Comparison of ENCODE assay signal across 18 cellular contexts in genomic region chr4:158858410-158859189, GRCh38.
DNase-seq lines count a peak whose midpoint lies in the region; ATAC-seq, FAIRE-seq and TF ChIP-seq lines count a peak whose summit lies in the region.
"Had no signal": no experiment of that assay in that cellular context is flagged by ENCODE, and none has a peak within 500 bp of the region (broad histone marks: within the 10 kb centered on the region; RNA-seq: fewer than 3 reads in every experiment).

No MANE protein-coding gene starts in this region.

- TF ChIP-seq RAD21 in IMR-90 (IDR thresholded peaks at IDR 0.05; ENCODE audit: low read length) = no peak
- TF ChIP-seq RAD21 in K562 (CRISPR knock-in tag; conservative IDR thresholded peaks at IDR 0.05 in 1 of 2, IDR thresholded peaks at IDR 0.05 in 1 of 2) = no peak

- TF ChIP-seq EP300 in K562 (IDR thresholded peaks at IDR 0.05; ENCODE audit: low read length) = no peak

- POLR2A ChIA-PET in IMR-90 (lab: Charles Lee; ENCODE audit: unreplicated experiment) = no interaction called here
- POLR2A ChIA-PET in K562 (lab: Yijun Ruan, JAX) = interaction anchor here (0.8 to 1.5 kb wide), 2 partner anchors 9 to 344 kb away, joined by 3 to 4 read pairs; no protein-coding TSS in a partner anchor

- no peak overlapping the region for H2BK12ac ChIP-seq in mesenchymal stem cell (ENCODE audit: low read length in 2 of 2)

- no peak overlapping the region for H3K14ac ChIP-seq in IMR-90 (replicated peaks; ENCODE audit: low read depth, low read length)
- no peak overlapping the region for H3K14ac ChIP-seq in mesenchymal stem cell (ENCODE audit: low read length in 2 of 2)

- DNase-seq in AG10803 (ENCODE audit: low read depth) (peak; percentile 50), IMR-90 (peak; percentile 71), K562 (ENCODE audit: extremely low read depth in 1 of 4, low spot score in 3 of 4) (no peak), mesenchymal stem cell (peak; percentile 57), epidermal melanocyte (ENCODE audit: insufficient read length, low spot score) (no peak), NCI-H2171 (lab: John Stamatoyannopoulos, UW) (no peak), GDM1 (lab: John Stamatoyannopoulos, UW) (no peak)
- DNase-seq: activated CD4-positive, CD25-positive, alpha-beta regulatory T cell; activated CD8-positive, alpha-beta memory T cell treated with anti-CD3 and anti-CD28 coated beads, Interleukin-2, amount 10 ng/mL, durations not matched to agents 7 days and 5 days; activated naive CD4-positive, alpha-beta T cell treated with Interleukin-2 at 50 U/mL for 16 hours; DND-41; effector CD8-positive, alpha-beta T cell; gastrocnemius medialis; NCI-H187 treated with DMSO at 0.1 percent for 48 hours; NCI-H748 treated with DMSO at 0.1 percent for 48 hours; retina had no signal

- H3K27ac ChIP-seq in IMR-90 (ENCODE audit: insufficient read depth, low read length) (no peak overlapping the region), K562 (ENCODE audit: extremely low read depth, low read depth, low read length) (no peak overlapping the region), mesenchymal stem cell (ENCODE audit: low read length, poor library complexity, severe bottlenecking) (no peak overlapping the region)
- H3K27ac ChIP-seq: BLaER1, gastrocnemius medialis had no signal

- H4K20me1 ChIP-seq in IMR-90 (ENCODE audit: insufficient read depth, low read length) (no peaks in the 10 kb centered on the region), K562 (replicated peaks; ENCODE audit: control insufficient read depth, insufficient read depth, low read length) (no peaks in the 10 kb centered on the region)
- H4K20me1 ChIP-seq: BLaER1 had no signal

- H3K9ac ChIP-seq in IMR-90 (ENCODE audit: low read depth, low read length) (no peak overlapping the region), K562 (ENCODE audit: insufficient read depth in 1 of 2, low read depth in 2 of 2, low read length in 2 of 2) (no peak overlapping the region), mesenchymal stem cell (ENCODE audit: low read length) (no peak overlapping the region)
- H3K9ac ChIP-seq: BLaER1 had no signal

- no peak overlapping the region for H2AFZ ChIP-seq in IMR-90 (replicated peaks; ENCODE audit: low read length, poor library complexity)
- H2AFZ ChIP-seq in K562 (ENCODE audit: low read depth, low read length) = no peak overlapping the region
- no peak overlapping the region for H2AFZ ChIP-seq in mesenchymal stem cell (ENCODE audit: low read depth, low read length)

- no peak overlapping the region for H2AK9ac ChIP-seq in IMR-90 (replicated peaks; ENCODE audit: low read depth, low read length, poor library complexity)

- H4K91ac ChIP-seq in IMR-90 (ENCODE audit: insufficient read depth, low read depth, low read length) (no peak overlapping the region), mesenchymal stem cell (ENCODE audit: low read length) (no peak overlapping the region)

- no peaks in the 10 kb centered on the region for H3K27me3 ChIP-seq in IMR-90 (ENCODE audit: control insufficient read depth, insufficient read depth, low read length)
- H3K27me3 ChIP-seq in K562 (ENCODE audit: control insufficient read depth in 2 of 2, insufficient read depth in 2 of 2, low read length in 2 of 2) = no peaks in the 10 kb centered on the region
- no peaks in the 10 kb centered on the region for H3K27me3 ChIP-seq in mesenchymal stem cell (ENCODE audit: control insufficient read depth in 1 of 2, insufficient read depth in 1 of 2, low read length in 2 of 2)
- H3K27me3 ChIP-seq: BLaER1, gastrocnemius medialis had no signal

- TF ChIP-seq POLR2A in IMR-90 (IDR thresholded peaks at IDR 0.05; ENCODE audit: low read depth, low read length) (no peak), K562 (conservative IDR thresholded peaks at IDR 0.05) (no peak)

- no peak overlapping the region for H3K23ac ChIP-seq in IMR-90 (ENCODE audit: low read depth, low read length)
- no peak overlapping the region for H3K23ac ChIP-seq in mesenchymal stem cell (ENCODE audit: low read length in 2 of 2)

- H3K4me2 ChIP-seq in IMR-90 (ENCODE audit: low read depth, low read length) (no peak overlapping the region), K562 (ENCODE audit: insufficient read depth, low read length) (no peak overlapping the region), mesenchymal stem cell (ENCODE audit: low read length, poor library complexity, severe bottlenecking) (no peak overlapping the region)
- H3K4me2 ChIP-seq: BLaER1 had no signal

- no peaks in the 10 kb centered on the region for H3K79me2 ChIP-seq in K562 (ENCODE audit: control insufficient read depth, insufficient read depth, low read length)

- H3K4me3 ChIP-seq in AG10803 (ENCODE audit: low read length) (no peak overlapping the region), IMR-90 (ENCODE audit: insufficient read depth, low read depth, low read length) (no peak overlapping the region), K562 (no peak overlapping the region), mesenchymal stem cell (ENCODE audit: insufficient read depth in 1 of 2, low read depth in 1 of 2, low read length in 2 of 2) (no peak overlapping the region)
- H3K4me3 ChIP-seq: BLaER1, gastrocnemius medialis had no signal

- no peak overlapping the region for H3K56ac ChIP-seq in IMR-90 (ENCODE audit: extremely low read depth, insufficient read depth, low read length)

- no CpG with 5 or more reads among the region's 6 CpGs for WGBS in IMR-90 (ENCODE audit: extremely low coverage in 2 of 2, insufficient read length in 1 of 2), 2 experiments
- WGBS in K562 (ENCODE audit: insufficient coverage, low coverage, missing lambda C conversion rate) = 65% methylated on average over 6 of the region's 6 CpGs
- 87% methylated on average over 5 of the region's 6 CpGs for WGBS in mesenchymal stem cell

- no TSS peak for BruUV-seq in IMR-90 (replicated peaks; lab: Mats Ljungman, UMichigan)
- no TSS peak for BruUV-seq in K562 (replicated peaks; lab: Mats Ljungman, UMichigan)

- TF ChIP-seq CTCF in AG10803 (conservative IDR thresholded peaks at IDR 0.05; ENCODE audit: low read length) = no peak
- TF ChIP-seq CTCF in IMR-90 (conservative IDR thresholded peaks at IDR 0.05; ENCODE audit: low read depth, low read length) = no peak
- no peak for TF ChIP-seq CTCF in K562 (IDR thresholded peaks at IDR 0.05 in 2 of 3, conservative IDR thresholded peaks at IDR 0.05 in 1 of 3; ENCODE audit: insufficient read depth in 2 of 3, low read depth in 1 of 3, low read length in 3 of 3)

- dilution Hi-C loops in IMR-90 (cut with HindIII; ENCODE audit: low sequenced_read_pairs, unreplicated experiment) = no loop called here

- FAIRE-seq in K562 (lab: Jason Lieb, UNC) = no peak

- no peak overlapping the region for H4K5ac ChIP-seq in IMR-90 (ENCODE audit: low read depth, low read length)

- ATAC-seq in IMR-90 (ENCODE audit: low read depth) (no peak; the same call in none of the 2 replicates), K562 (no peak), HG03139 (IDR thresholded peaks at IDR 0.05; ENCODE audit: unreplicated experiment) (no peak)
- ATAC-seq: activated CD8-positive, alpha-beta memory T cell treated with anti-CD3 and anti-CD28 coated beads, Interleukin-2, amount 10 ng/mL, durations not matched to agents 7 days and 5 days; gastrocnemius medialis had no signal

- no peaks in the 10 kb centered on the region for H3K4me1 ChIP-seq in IMR-90 (ENCODE audit: control insufficient read depth, insufficient read depth, low read length)
- H3K4me1 ChIP-seq in K562 (replicated peaks in 1 of 2; ENCODE audit: control insufficient read depth in 2 of 2, insufficient read depth in 2 of 2, low read length in 2 of 2) = no peaks in the 10 kb centered on the region
- H3K4me1 ChIP-seq in mesenchymal stem cell (ENCODE audit: control insufficient read depth, insufficient read depth, low read depth, low read length) = no peaks in the 10 kb centered on the region
- H3K4me1 ChIP-seq: BLaER1, gastrocnemius medialis had no signal

- no peaks in the 10 kb centered on the region for H3K9me3 ChIP-seq in IMR-90 (ENCODE audit: control insufficient read depth, insufficient read depth, low read length)
- no peaks in the 10 kb centered on the region for H3K9me3 ChIP-seq in K562 (replicated peaks; ENCODE audit: control insufficient read depth, insufficient read depth, low read depth, low read length)
- H3K9me3 ChIP-seq in mesenchymal stem cell (ENCODE audit: control insufficient read depth, low read length) = no peaks in the 10 kb centered on the region
- H3K9me3 ChIP-seq: BLaER1, gastrocnemius medialis had no signal

- in situ Hi-C loops in IMR-90 (cut with MboI; ENCODE audit: low sequenced_read_pairs) (loop anchor here (5.0 kb wide), 2 partner anchors 344 to 589 kb away; no protein-coding TSS in a partner anchor), K562 (cut with MboI) (loop anchor here (10.0 kb wide), 1 partner anchor 586 kb away; no protein-coding TSS in a partner anchor)

- no peak overlapping the region for H2AK5ac ChIP-seq in IMR-90 (ENCODE audit: low read depth, low read length)
- H2AK5ac ChIP-seq in mesenchymal stem cell (ENCODE audit: low read length, severe bottlenecking) = no peak overlapping the region

- H3K36me3 ChIP-seq in IMR-90 (ENCODE audit: control insufficient read depth, insufficient read depth, low read length) = peaks cover 11% of the 10 kb centered on the region
- H3K36me3 ChIP-seq in K562 (ENCODE audit: control insufficient read depth, insufficient read depth, low read length) = peaks cover 29% of the 10 kb centered on the region; the same call in 2 of the 3 replicates
- H3K36me3 ChIP-seq in mesenchymal stem cell (ENCODE audit: control insufficient read depth in 1 of 2, insufficient read depth in 2 of 2, low read depth in 1 of 2, low read length in 2 of 2) = peaks cover 7 to 66% of the 10 kb centered on the region in 2 experiments

- H2BK120ac ChIP-seq in IMR-90 (ENCODE audit: low read depth, low read length) (no peak overlapping the region), mesenchymal stem cell (ENCODE audit: low read depth, low read length) (no peak overlapping the region)

- CTCF ChIA-PET in IMR-90 (lab: Yijun Ruan, JAX) (interaction anchor here (1.7 to 1.9 kb wide), 2 partner anchors 9 to 333 kb away, joined by 3 to 6 read pairs; no protein-coding TSS in a partner anchor), K562 (lab: Yijun Ruan, JAX; ENCODE audit: low intra/inter-chr PET ratio) (interaction anchor here (0.6 to 3.6 kb wide), 3 partner anchors 317 to 344 kb away, joined by 3 to 19 read pairs (median 18); no protein-coding TSS in a partner anchor)

- H3K9me1 ChIP-seq in IMR-90 (ENCODE audit: insufficient read depth, low read length) (no peaks in the 10 kb centered on the region), K562 (ENCODE audit: control insufficient read depth, insufficient read depth, low read length) (no peaks in the 10 kb centered on the region)

- intact Hi-C loops in IMR-90 (cut with micrococcal nuclease) = loop anchor here (1.0 to 10.0 kb wide), 2 partner anchors 506 to 588 kb away; no protein-coding TSS in a partner anchor
- intact Hi-C loops in K562 (cut with micrococcal nuclease) = loop anchor here (5.0 kb wide), 1 partner anchor 249 kb away; no protein-coding TSS in a partner anchor

- H3K4ac ChIP-seq in IMR-90 (ENCODE audit: low read depth, low read length) = no peak overlapping the region
- no peak overlapping the region for H3K4ac ChIP-seq in mesenchymal stem cell (ENCODE audit: low read depth in 1 of 2, low read length in 2 of 2)

- H3K18ac ChIP-seq in IMR-90 (ENCODE audit: low read depth, low read length) (no peak overlapping the region), mesenchymal stem cell (ENCODE audit: low read depth in 1 of 2, low read length in 2 of 2) (no peak overlapping the region)

- H3K79me1 ChIP-seq in IMR-90 (ENCODE audit: low read depth in 1 of 2, low read length in 2 of 2) = no peaks in the 10 kb centered on the region
- H3K79me1 ChIP-seq in mesenchymal stem cell (replicated peaks; ENCODE audit: low read length, poor library complexity, severe bottlenecking) = no peaks in the 10 kb centered on the region

- H2BK20ac ChIP-seq in IMR-90 (ENCODE audit: low read depth, low read length) = no peak overlapping the region

- no peak overlapping the region for H4K8ac ChIP-seq in IMR-90 (ENCODE audit: low read depth in 2 of 2, low read length in 2 of 2)
- no peak overlapping the region for H4K8ac ChIP-seq in mesenchymal stem cell (ENCODE audit: low read length)

- H2BK15ac ChIP-seq in IMR-90 (ENCODE audit: low read depth, low read length) (no peak overlapping the region), mesenchymal stem cell (ENCODE audit: low read depth, poor library complexity, severe bottlenecking) (no peak overlapping the region)

- H2BK5ac ChIP-seq in IMR-90 (ENCODE audit: low read depth, low read length, poor library complexity, severe bottlenecking) (no peak overlapping the region), mesenchymal stem cell (ENCODE audit: low read depth, low read length, poor library complexity, severe bottlenecking) (no peak overlapping the region)

Comparison
In these comparisons a context has a peak if more than half of its experiments do, and no peak if none do; other contexts are left out.
1. DNase-seq: peak in AG10803 (single experiment), IMR-90 (single experiment) and mesenchymal stem cell (single experiment); none in K562 (0 of 4), epidermal melanocyte (single experiment), NCI-H2171 (single experiment) and GDM1 (single experiment).